Comparison of ENCODE assay signal across 1 cellular context in genomic region chr2:235505210-235505741, GRCh38.
TF ChIP-seq lines count a peak whose summit lies in the region.

No MANE protein-coding gene starts in this region.

TF ChIP-seq in HepG2, 621 proteins besides CTCF, POLR2A, EP300 and RAD21 (continued from another document and continues in another):
- no peak for TF ChIP-seq ZBTB40 (IDR thresholded peaks at IDR 0.05)
- no peak; the same call in 1 of the 2 replicates for TF ChIP-seq ZBTB40 (CRISPR knock-in tag; IDR thresholded peaks at IDR 0.05)
- TF ChIP-seq IKZF5 (CRISPR knock-in tag; IDR thresholded peaks at IDR 0.05): peak; percentile 83; the same call in 1 of the 2 replicates
- no peak for TF ChIP-seq SNRNP70 (IDR thresholded peaks at IDR 0.05; ENCODE audit: low read depth, low read length)
- peak; percentile 64; the same call in 1 of the 3 replicates for TF ChIP-seq MXI1 (IDR thresholded peaks at IDR 0.05; ENCODE audit: borderline replicate concordance, low read depth, low read length)
- no peak for TF ChIP-seq TIGD3 (CRISPR knock-in tag; IDR thresholded peaks at IDR 0.05; ENCODE audit: borderline replicate concordance)
- 0 out of 2 replicates have a peak, but pooled peaks have one; percentile 22 for TF ChIP-seq ZNF770 (CRISPR knock-in tag; IDR thresholded peaks at IDR 0.05)
- no peak for TF ChIP-seq CHCHD3 (CRISPR knock-in tag; IDR thresholded peaks at IDR 0.05)
- TF ChIP-seq ZNF337 (CRISPR knock-in tag; IDR thresholded peaks at IDR 0.05; ENCODE audit: borderline replicate concordance, low read depth): peak; percentile 65; the same call in 1 of the 2 replicates
- TF ChIP-seq ZFP90 (CRISPR knock-in tag; IDR thresholded peaks at IDR 0.05; ENCODE audit: borderline replicate concordance): 0 out of 2 replicates have a peak, but pooled peaks have one; percentile 45
- peak; percentile 70; the same call in 1 of the 2 replicates for TF ChIP-seq ZNF441 (CRISPR knock-in tag; IDR thresholded peaks at IDR 0.05; ENCODE audit: borderline replicate concordance)
- no peak for TF ChIP-seq RFXANK (CRISPR knock-in tag; IDR thresholded peaks at IDR 0.05)
- no peak for TF ChIP-seq ZBTB7A (CRISPR knock-in tag; IDR thresholded peaks at IDR 0.05)
- TF ChIP-seq RFXAP (CRISPR knock-in tag; IDR thresholded peaks at IDR 0.05; ENCODE audit: borderline replicate concordance): peak; percentile 84; the same call in 1 of the 2 replicates
- TF ChIP-seq THRA (CRISPR knock-in tag; IDR thresholded peaks at IDR 0.05; ENCODE audit: borderline replicate concordance): peak; percentile 93; the same call in 1 of the 2 replicates
- TF ChIP-seq GPN1 (CRISPR knock-in tag; IDR thresholded peaks at IDR 0.05; ENCODE audit: borderline replicate concordance): no peak
- peak; percentile 90; the same call in 1 of the 2 replicates for TF ChIP-seq ZNF512B (CRISPR knock-in tag; IDR thresholded peaks at IDR 0.05; ENCODE audit: borderline replicate concordance)
- no peak for TF ChIP-seq HNRNPL (IDR thresholded peaks at IDR 0.05; ENCODE audit: low read depth, low read length)
- TF ChIP-seq POGZ (CRISPR knock-in tag; IDR thresholded peaks at IDR 0.05): peak; percentile 78
- TF ChIP-seq FOXC1 (CRISPR knock-in tag; IDR thresholded peaks at IDR 0.05; ENCODE audit: borderline replicate concordance): peak; percentile 64; the same call in 1 of the 2 replicates
- TF ChIP-seq ZZZ3 (CRISPR knock-in tag; IDR thresholded peaks at IDR 0.05; ENCODE audit: borderline replicate concordance): no peak
- peak; percentile 47 for TF ChIP-seq PHF8 (CRISPR knock-in tag; IDR thresholded peaks at IDR 0.05)
- TF ChIP-seq NBN (conservative IDR thresholded peaks at IDR 0.05): no peak
- 0 out of 2 replicates have a peak, but pooled peaks have one; percentile 65 for TF ChIP-seq ZNF704 (CRISPR knock-in tag; IDR thresholded peaks at IDR 0.05; ENCODE audit: borderline replicate concordance)
- peak; percentile 89; the same call in 1 of the 2 replicates for TF ChIP-seq ZBTB20 (CRISPR knock-in tag; IDR thresholded peaks at IDR 0.05; ENCODE audit: borderline replicate concordance, low read depth)
- TF ChIP-seq BRCA1 (CRISPR knock-in tag; IDR thresholded peaks at IDR 0.05): no peak
- TF ChIP-seq HHEX (CRISPR knock-in tag; IDR thresholded peaks at IDR 0.05): peak; percentile 55; the same call in 1 of the 2 replicates
- TF ChIP-seq REPIN1 (CRISPR knock-in tag; IDR thresholded peaks at IDR 0.05; ENCODE audit: borderline replicate concordance, low read depth): no peak
- no peak for TF ChIP-seq DMTF1 (CRISPR knock-in tag; IDR thresholded peaks at IDR 0.05)
- TF ChIP-seq RARA (CRISPR knock-in tag; IDR thresholded peaks at IDR 0.05): peak; percentile 86
- peak; percentile 64 for TF ChIP-seq ZNF18 (CRISPR knock-in tag; IDR thresholded peaks at IDR 0.05; ENCODE audit: insufficient replicate concordance)
- no peak for TF ChIP-seq ZFP62 (CRISPR knock-in tag; IDR thresholded peaks at IDR 0.05)
